11 cellular contexts compared by ENCODE assay signal in the genomic region with DNA sequence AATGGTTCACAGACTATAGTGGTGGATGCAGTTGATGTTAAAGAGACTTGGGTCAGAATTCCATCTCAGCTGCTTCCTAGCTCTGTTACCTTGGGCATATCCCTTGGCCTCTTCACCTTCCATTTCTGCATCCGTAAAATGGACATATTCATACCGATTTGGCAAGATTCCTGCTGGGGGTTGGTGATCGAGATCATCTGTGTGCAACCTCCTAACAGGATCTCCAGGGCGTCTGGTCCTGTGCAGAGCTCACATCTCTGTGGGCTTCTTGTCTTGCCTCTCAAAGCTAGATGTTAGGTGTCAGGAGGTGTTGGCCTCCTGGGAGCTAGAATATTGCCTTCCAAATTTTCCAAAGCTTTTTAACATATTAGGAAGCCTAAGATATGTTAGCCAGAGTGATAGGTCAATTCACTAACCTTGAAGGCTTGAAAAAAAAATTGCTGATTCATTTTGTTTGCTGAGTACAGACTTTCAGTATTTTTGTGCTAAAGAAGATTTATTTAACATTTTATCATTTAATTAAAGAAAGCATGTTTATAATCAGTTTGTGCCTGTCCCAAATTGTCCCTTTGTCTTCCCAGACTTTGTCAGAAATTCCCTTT.
A peak's percentile ranks its signal among the peaks of the same experiment; 100 is the strongest.
DNase-seq lines count a peak whose midpoint lies in the region; ATAC-seq, FAIRE-seq and TF ChIP-seq lines count a peak whose summit lies in the region.
"Had no signal": no experiment of that assay in that cellular context is flagged by ENCODE, and none has a peak within 500 bp of the region (broad histone marks: within the 10 kb centered on the region; RNA-seq: fewer than 3 reads in every experiment).

No MANE protein-coding gene starts in this region.

- 0% methylated on average over 4 of the region's 4 CpGs for WGBS in K562 (ENCODE audit: insufficient coverage, low coverage, missing lambda C conversion rate)

- H3K27me3 ChIP-seq in HL-60 (ENCODE audit: insufficient read depth, poor library complexity, severe bottlenecking) (no peaks in the 10 kb centered on the region), K562 (ENCODE audit: control insufficient read depth in 2 of 2, insufficient read depth in 2 of 2, low read length in 2 of 2) (peaks cover 0 to 28% of the 10 kb centered on the region in 2 experiments; a peak in 2 of 5 replicates), skeletal muscle satellite cell (ENCODE audit: control insufficient read depth, insufficient read depth, low read length) (no peaks in the 10 kb centered on the region)

- POLR2A ChIA-PET in K562 (lab: Yijun Ruan, JAX), result interaction anchor here (1.0 to 1.1 kb wide), 2 partner anchors 8 to 11 kb away, joined by 3 read pairs; no protein-coding TSS in a partner anchor

- TF ChIP-seq CTCF in HL-60 (IDR thresholded peaks at IDR 0.05; ENCODE audit: insufficient read depth, low read length), result no peak
- TF ChIP-seq CTCF in K562 (IDR thresholded peaks at IDR 0.05 in 2 of 3, conservative IDR thresholded peaks at IDR 0.05 in 1 of 3; ENCODE audit: insufficient read depth in 2 of 3, low read depth in 1 of 3, low read length in 3 of 3), result no peak
- TF ChIP-seq CTCF in kidney (IDR thresholded peaks at IDR 0.05; ENCODE audit: borderline replicate concordance, extremely low read depth, insufficient read depth), result no peak
- no peak for TF ChIP-seq CTCF in glutamatergic neuron (IDR thresholded peaks at IDR 0.05; ENCODE audit: partially characterized antibody, unreplicated experiment)

- no peak for DNase-seq in HL-60 (ENCODE audit: low read depth in 1 of 2, low spot score in 1 of 2)
- no peak for DNase-seq in K562 (ENCODE audit: extremely low read depth in 1 of 4, low spot score in 3 of 4)
- no peak for DNase-seq in kidney
- no peak for DNase-seq in GM12891 (ENCODE audit: insufficient read length, low spot score)
- no peak for DNase-seq in NCI-H2029 treated with DMSO at 0.1 percent for 48 hours (lab: John Stamatoyannopoulos, UW)
- DNase-seq in glutamatergic neuron, result no peak
- DNase-seq: NCI-H2081; stimulated activated naive B cell treated with anti-CD40 and anti-IgM and Interleukin-4, amounts not matched to agents 10 μg/mL and 1 μg/mL and 100 μg/mL, for 72 hours had no signal

- no peak overlapping the region for H3K4me3 Mint-ChIP-seq in glutamatergic neuron (ENCODE audit: unreplicated experiment)
- H3K4me3 Mint-ChIP-seq: activated T-helper 1 cell treated with anti-CD3 and anti-CD28 coated beads, Interleukin-12 subunit alpha, Interleukin-12 subunit beta, Interleukin-2, Interleukin-4 antibody, amounts not matched to agents 30 ng/mL and 10 ng/mL and 1 ng/mL, durations not matched to agents 14 hours and 24 hours and 36 hours; stimulated activated naive B cell treated with anti-CD40 and anti-IgM and Interleukin-4, amounts not matched to agents 10 μg/mL and 1 μg/mL and 100 μg/mL, for 72 hours had no signal

- no peak overlapping the region for H3K9ac ChIP-seq in K562 (ENCODE audit: insufficient read depth in 1 of 2, low read depth in 2 of 2, low read length in 2 of 2)
- no peak overlapping the region for H3K9ac ChIP-seq in kidney (ENCODE audit: low read length in 2 of 2)
- H3K9ac ChIP-seq in skeletal muscle satellite cell (ENCODE audit: low read depth, low read length), result peak overlapping the region; percentile 42

- no peak for TF ChIP-seq RAD21 in K562 (CRISPR knock-in tag; conservative IDR thresholded peaks at IDR 0.05 in 1 of 2, IDR thresholded peaks at IDR 0.05 in 1 of 2)

- no peaks in the 10 kb centered on the region for H3K9me1 ChIP-seq in K562 (ENCODE audit: control insufficient read depth, insufficient read depth, low read length)

- H3K79me2 ChIP-seq in K562 (ENCODE audit: control insufficient read depth, insufficient read depth, low read length), result no peaks in the 10 kb centered on the region

- ATAC-seq in K562 (no peak), HG03342 (IDR thresholded peaks at IDR 0.05; ENCODE audit: unreplicated experiment) (no peak)

- H3K4me1 Mint-ChIP-seq in glutamatergic neuron (ENCODE audit: low read depth, unreplicated experiment), result no peaks in the 10 kb centered on the region
- H3K4me1 Mint-ChIP-seq: stimulated activated naive B cell treated with anti-CD40 and anti-IgM and Interleukin-4, amounts not matched to agents 10 μg/mL and 1 μg/mL and 100 μg/mL, for 72 hours had no signal

- CTCF ChIA-PET in K562 (lab: Yijun Ruan, JAX; ENCODE audit: low intra/inter-chr PET ratio), result no interaction called here

- peaks cover 5% of the 10 kb centered on the region for H3K36me3 Mint-ChIP-seq in glutamatergic neuron (ENCODE audit: unreplicated experiment)
- H3K36me3 Mint-ChIP-seq: stimulated activated naive B cell treated with anti-CD40 and anti-IgM and Interleukin-4, amounts not matched to agents 10 μg/mL and 1 μg/mL and 100 μg/mL, for 72 hours had no signal

- peaks cover 1% of the 10 kb centered on the region for H3K9me3 Mint-ChIP-seq in glutamatergic neuron (ENCODE audit: unreplicated experiment)
- H3K9me3 Mint-ChIP-seq: activated T-helper 1 cell treated with anti-CD3 and anti-CD28 coated beads, Interleukin-12 subunit alpha, Interleukin-12 subunit beta, Interleukin-2, Interleukin-4 antibody, amounts not matched to agents 30 ng/mL and 10 ng/mL and 1 ng/mL, durations not matched to agents 14 hours and 24 hours and 36 hours had no signal

- BruUV-seq in K562 (replicated peaks; lab: Mats Ljungman, UMichigan), result no TSS peak

- FAIRE-seq in K562 (lab: Jason Lieb, UNC) (no peak), kidney (lab: Jason Lieb, UNC) (no peak), GM12891 (lab: Jason Lieb, UNC) (no peak)

- in situ Hi-C loops in K562 (cut with MboI), result no loop called here

- no peaks in the 10 kb centered on the region for H3K9me3 ChIP-seq in K562 (replicated peaks; ENCODE audit: control insufficient read depth, insufficient read depth, low read depth, low read length)
- H3K9me3 ChIP-seq in kidney (ENCODE audit: control insufficient read depth in 1 of 2, low read length in 2 of 2), result no peaks in the 10 kb centered on the region
- H3K9me3 ChIP-seq in skeletal muscle satellite cell (replicated peaks; ENCODE audit: low read length), result no peaks in the 10 kb centered on the region

- TF ChIP-seq POLR2A in K562 (conservative IDR thresholded peaks at IDR 0.05) (no peak), GM12891 (IDR thresholded peaks at IDR 0.05; ENCODE audit: low read depth, low read length) (no peak)

- no peaks in the 10 kb centered on the region for H4K20me1 ChIP-seq in K562 (replicated peaks; ENCODE audit: control insufficient read depth, insufficient read depth, low read length)

- no peak overlapping the region for H3K27ac Mint-ChIP-seq in glutamatergic neuron (ENCODE audit: unreplicated experiment)
- H3K27ac Mint-ChIP-seq: activated T-helper 1 cell treated with anti-CD3 and anti-CD28 coated beads, Interleukin-12 subunit alpha, Interleukin-12 subunit beta, Interleukin-2, Interleukin-4 antibody, amounts not matched to agents 30 ng/mL and 10 ng/mL and 1 ng/mL, durations not matched to agents 14 hours and 24 hours and 36 hours; stimulated activated naive B cell treated with anti-CD40 and anti-IgM and Interleukin-4, amounts not matched to agents 10 μg/mL and 1 μg/mL and 100 μg/mL, for 72 hours had no signal

- intact Hi-C loops in K562 (cut with micrococcal nuclease), result no loop called here
- intact Hi-C loops in kidney (cut with DNase I), result no loop called here

- H3K27ac ChIP-seq in HL-60 (replicated peaks) (peak overlapping the region; percentile 68), K562 (ENCODE audit: extremely low read depth, low read depth, low read length) (no peak overlapping the region), kidney (ENCODE audit: low read depth in 2 of 2, low read length in 2 of 2) (peak overlapping the region; percentile 35 to 80)

- no peak for TF ChIP-seq EP300 in K562 (IDR thresholded peaks at IDR 0.05; ENCODE audit: low read length)

- H3K4me2 ChIP-seq in K562 (ENCODE audit: insufficient read depth, low read length) (no peak overlapping the region), skeletal muscle satellite cell (ENCODE audit: low read length) (peak overlapping the region; percentile 92)

- 0 out of 2 replicates have a peak overlapping the region, but pooled peaks have one; percentile 44 for H3K4me3 ChIP-seq in HL-60 (replicated peaks; ENCODE audit: insufficient read depth, low read length)
- H3K4me3 ChIP-seq in K562, result no peak overlapping the region
- peak overlapping the region in 1 of 2 donors; percentile 70 for H3K4me3 ChIP-seq in kidney (ENCODE audit: low read length in 2 of 2)
- H3K4me3 ChIP-seq in skeletal muscle satellite cell (ENCODE audit: low read length), result peak overlapping the region; percentile 71

- H3K4me1 ChIP-seq in K562 (replicated peaks in 1 of 2; ENCODE audit: control insufficient read depth in 2 of 2, insufficient read depth in 2 of 2, low read length in 2 of 2), result no peaks in the 10 kb centered on the region
- peaks cover 9 to 10% of the 10 kb centered on the region in 2 donors for H3K4me1 ChIP-seq in kidney (ENCODE audit: control insufficient read depth in 1 of 2, insufficient read depth in 1 of 2, low read depth in 1 of 2, low read length in 2 of 2)
- peaks cover 16% of the 10 kb centered on the region for H3K4me1 ChIP-seq in skeletal muscle satellite cell (ENCODE audit: control insufficient read depth, insufficient read depth, low read length)

- no peak overlapping the region for H2AFZ ChIP-seq in K562 (ENCODE audit: low read depth, low read length)

- H3K36me3 ChIP-seq in K562 (ENCODE audit: control insufficient read depth, insufficient read depth, low read length) (no peaks in the 10 kb centered on the region), kidney (ENCODE audit: control insufficient read depth in 1 of 2, insufficient read depth in 2 of 2, low read length in 2 of 2) (no peaks in the 10 kb centered on the region), skeletal muscle satellite cell (ENCODE audit: insufficient read depth, low read length) (no peaks in the 10 kb centered on the region)

- H3K27me3 Mint-ChIP-seq in glutamatergic neuron (ENCODE audit: unreplicated experiment), result no peaks in the 10 kb centered on the region

TF ChIP-seq in K562, 482 proteins besides CTCF, POLR2A, EP300 and RAD21 (continues in another document):
- no peak for TF ChIP-seq TBP (optimal IDR thresholded peaks at IDR 0.05; ENCODE audit: low read depth, low read length)

TF ChIP-seq in GM12891, 5 proteins besides CTCF, POLR2A, EP300 and RAD21:
- TF ChIP-seq POU2F2 (IDR thresholded peaks at IDR 0.05; ENCODE audit: low read depth, low read length) (no peak), PAX5 (IDR thresholded peaks at IDR 0.05; ENCODE audit: insufficient read depth, low read length, severe bottlenecking) (no peak), TAF1 (IDR thresholded peaks at IDR 0.05; ENCODE audit: low read depth, low read length) (no peak), SPI1 (IDR thresholded peaks at IDR 0.05; ENCODE audit: low read depth, low read length) (no peak)
